In genomic region chr19:46901701-46902401, GRCh38 we compare ENCODE assay signal across 13 cellular contexts. TPM values are rescaled to one million over a fixed set of nuclear protein-coding genes. Genes with fewer than 3 reads are reported as not detected.
A peak's percentile ranks its signal among the peaks of the same experiment; 100 is the strongest.
DNase-seq lines count a peak whose midpoint lies in the region; ATAC-seq and TF ChIP-seq lines count a peak whose summit lies in the region.
"Had no signal": no experiment of that assay in that cellular context is flagged by ENCODE, and none has a peak within 500 bp of the region (broad histone marks: within the 10 kb centered on the region; RNA-seq: fewer than 3 reads in every experiment).

No MANE protein-coding gene starts in this region.

- BruUV-seq in Panc1 (replicated peaks; lab: Mats Ljungman, UMichigan) = no TSS peak

- H3K36me3 ChIP-seq in Panc1 (ENCODE audit: control insufficient read depth, insufficient read depth, low read length) = no peaks in the 10 kb centered on the region
- H3K36me3 ChIP-seq in testis (ENCODE audit: low read depth, missing control alignments) = no peaks in the 10 kb centered on the region

- intact Hi-C loops in Panc1 (cut with micrococcal nuclease; ENCODE audit: unreplicated experiment) (no loop called here), testis (cut with DNase I; ENCODE audit: low total_unique reads) (no loop called here)

- CTCF ChIA-PET in Panc1 (lab: Charles Lee) = no interaction called here

- H3K4me1 ChIP-seq in Panc1 (ENCODE audit: control insufficient read depth, insufficient read depth, low read length) = peaks cover 57% of the 10 kb centered on the region
- peaks cover 41% of the 10 kb centered on the region for H3K4me1 ChIP-seq in foreskin keratinocyte
- peaks cover 46% of the 10 kb centered on the region for H3K4me1 ChIP-seq in testis

- POLR2A ChIA-PET in Panc1 (lab: Charles Lee) = no interaction called here

- no peaks in the 10 kb centered on the region for H3K27me3 ChIP-seq in Panc1 (ENCODE audit: control insufficient read depth, insufficient read depth, low read length)
- no peaks in the 10 kb centered on the region for H3K27me3 ChIP-seq in foreskin keratinocyte
- no peaks in the 10 kb centered on the region for H3K27me3 ChIP-seq in testis

- H3K9me3 ChIP-seq in Panc1 (ENCODE audit: control insufficient read depth, insufficient read depth, low read depth, low read length) (no peaks in the 10 kb centered on the region), testis (no peaks in the 10 kb centered on the region)

- no peak for TF ChIP-seq POLR2A in testis (IDR thresholded peaks at IDR 0.05)

- no peak overlapping the region for H3K4me3 ChIP-seq in Panc1 (ENCODE audit: low read depth in 2 of 2, low read length in 2 of 2)
- no peak overlapping the region for H3K4me3 ChIP-seq in skin epidermis
- no peak overlapping the region for H3K4me3 ChIP-seq in testis

- peak overlapping the region; percentile 64 for H3K27ac ChIP-seq in Panc1 (ENCODE audit: low read length)
- H3K27ac ChIP-seq in foreskin keratinocyte = peak overlapping the region; percentile 70
- peak overlapping the region in 18 of 21 experiments; percentile 3 to 79 (median 56) for H3K27ac ChIP-seq in skin epidermis
- no peak overlapping the region for H3K27ac ChIP-seq in testis

- no peak for TF ChIP-seq CTCF in Panc1 (IDR thresholded peaks at IDR 0.05)
- TF ChIP-seq CTCF in foreskin keratinocyte (conservative IDR thresholded peaks at IDR 0.05) = no peak
- TF ChIP-seq CTCF in testis (IDR thresholded peaks at IDR 0.05) = no peak

- peak; percentile 40 for DNase-seq in ELR (ENCODE audit: low read depth)
- no peak for DNase-seq in Panc1 (ENCODE audit: low read depth, low spot score)
- DNase-seq in foreskin keratinocyte = no peak
- no peak for DNase-seq in testis
- no peak for DNase-seq in activated CD8-positive, alpha-beta memory T cell treated with anti-CD3 and anti-CD28 coated beads for 24 hours
- DNase-seq: GF-D8; HCEC 1CT; midbrain; MV-4-11; stimulated activated naive CD4-positive, alpha-beta T cell had no signal

- in situ Hi-C loops in Panc1 (cut with HindIII; ENCODE audit: low pct_unique_long_range_greater_than_20kb, low sequenced_read_pairs) = no loop called here

- ATAC-seq in Panc1 = peak; percentile 21; the same call in 1 of the 2 replicates
- peak; percentile 14 for ATAC-seq in foreskin keratinocyte
- no peak for ATAC-seq in GM21526 (IDR thresholded peaks at IDR 0.05; ENCODE audit: low FRiP score, unreplicated experiment)
- ATAC-seq in GM21717 (IDR thresholded peaks at IDR 0.05; ENCODE audit: unreplicated experiment) = no peak

RNA-seq across cellular contexts. Expression of gene ARHGAP35, which starts 41.1 kb away (rescaled TPM):
- total RNA-seq in Panc1 (2021; ENCODE audit: unreplicated experiment) = 64.1 TPM
- 33.4 TPM for polyA plus RNA-seq in Panc1 (2012; ENCODE audit: insufficient read length)
- total RNA-seq in foreskin keratinocyte = 39.9 and 43.3 TPM in 2 replicates
- 8.2 and 9.9 TPM in 2 replicates for polyA plus RNA-seq in foreskin keratinocyte
- total RNA-seq in testis = 100 to 1,000 TPM in 1 of 2 donors, 10 to 100 TPM in 1; 71.9 to 112 TPM
- 155 TPM for polyA plus RNA-seq in testis (ENCODE audit: insufficient read depth, low read depth, low replicate concordance)

RNA-seq across cellular contexts. Expression of gene AP2S1, which starts 51.2 kb away (rescaled TPM):
- 146 TPM for total RNA-seq in Panc1 (2021; ENCODE audit: unreplicated experiment)
- polyA plus RNA-seq in Panc1 (2012; ENCODE audit: insufficient read length) = 201 TPM
- total RNA-seq in foreskin keratinocyte = 310 and 317 TPM in 2 replicates
- 469 and 482 TPM in 2 replicates for polyA plus RNA-seq in foreskin keratinocyte
- 100 to 1,000 TPM; 121 to 140 TPM for total RNA-seq in testis
- polyA plus RNA-seq in testis (ENCODE audit: insufficient read depth, low read depth, low replicate concordance) = 127 TPM

Comparison
In these comparisons a context has a peak if more than half of its experiments do, and no peak if none do; other contexts are left out.
1. ATAC-seq: peak in Panc1 (single experiment) and foreskin keratinocyte (single experiment); none in GM21526 (single experiment) and GM21717 (single experiment).
2. H3K27ac ChIP-seq: peak in Panc1 (single experiment), foreskin keratinocyte (single experiment) and skin epidermis (18 of 21); none in testis (0 of 2).